12 cellular contexts compared by ENCODE assay signal in the genomic region with DNA sequence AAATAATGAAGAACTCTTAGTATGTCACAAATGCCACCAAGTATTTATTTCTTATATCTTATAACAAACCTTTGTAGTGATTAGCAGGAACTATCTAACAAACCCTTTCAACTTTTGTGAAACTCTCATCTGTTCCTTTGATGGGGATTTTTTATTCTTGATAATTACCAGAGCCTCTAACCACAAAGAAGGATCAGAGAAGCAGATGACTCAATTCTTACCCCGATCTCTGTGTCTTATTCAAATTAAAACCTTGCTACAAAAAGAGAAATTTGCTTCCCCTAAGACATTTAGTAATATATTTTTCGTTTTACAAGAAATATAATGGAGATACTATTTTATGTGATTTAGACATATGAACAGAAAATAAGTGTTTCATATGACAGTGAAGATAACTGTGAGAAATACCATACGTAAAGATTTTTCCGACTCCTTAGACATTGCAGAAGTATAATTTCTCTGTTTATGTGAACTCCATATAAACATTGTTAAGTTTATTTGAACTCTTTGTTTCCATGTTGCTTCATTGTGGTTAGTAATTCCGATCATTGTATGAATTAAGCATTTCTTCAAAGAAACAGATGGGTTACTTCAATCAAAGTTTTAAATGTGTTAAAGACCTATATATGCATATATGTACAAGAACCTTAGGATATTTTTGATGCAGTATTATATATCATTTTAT.
A peak's percentile ranks its signal among the peaks of the same experiment; 100 is the strongest.
DNase-seq lines count a peak whose midpoint lies in the region; ATAC-seq and TF ChIP-seq lines count a peak whose summit lies in the region.
"Had no signal": no experiment of that assay in that cellular context is flagged by ENCODE, and none has a peak within 500 bp of the region (broad histone marks: within the 10 kb centered on the region; RNA-seq: fewer than 3 reads in every experiment).

No MANE protein-coding gene starts in this region.

- no peak overlapping the region for H3K4me3 Mint-ChIP-seq in activated CD8-positive, alpha-beta T cell treated with anti-CD3 and anti-CD28 coated beads for 36 hours
- H3K4me3 Mint-ChIP-seq in activated CD8-positive, alpha-beta T cell treated with anti-CD3 and anti-CD28 coated beads, Interleukin-2, amount 10 ng/mL, durations not matched to agents 7 days and 5 days, result no peak overlapping the region
- H3K4me3 Mint-ChIP-seq: neural crest cell had no signal

- H3K36me3 Mint-ChIP-seq in activated CD8-positive, alpha-beta T cell treated with anti-CD3 and anti-CD28 coated beads for 36 hours (ENCODE audit: low read depth), result peaks cover 1% of the 10 kb centered on the region
- no peaks in the 10 kb centered on the region for H3K36me3 Mint-ChIP-seq in activated CD8-positive, alpha-beta T cell treated with anti-CD3 and anti-CD28 coated beads, Interleukin-2, amount 10 ng/mL, durations not matched to agents 7 days and 5 days (ENCODE audit: low read depth)

- H3K27me3 Mint-ChIP-seq in activated CD8-positive, alpha-beta T cell treated with anti-CD3 and anti-CD28 coated beads for 36 hours, result peaks cover 8% of the 10 kb centered on the region
- no peaks in the 10 kb centered on the region for H3K27me3 Mint-ChIP-seq in activated CD8-positive, alpha-beta T cell treated with anti-CD3 and anti-CD28 coated beads, Interleukin-2, amount 10 ng/mL, durations not matched to agents 7 days and 5 days (ENCODE audit: low read depth)

- peaks cover 20% of the 10 kb centered on the region for H3K4me1 Mint-ChIP-seq in activated CD8-positive, alpha-beta T cell treated with anti-CD3 and anti-CD28 coated beads for 36 hours (ENCODE audit: low read depth)
- H3K4me1 Mint-ChIP-seq in activated CD8-positive, alpha-beta T cell treated with anti-CD3 and anti-CD28 coated beads, Interleukin-2, amount 10 ng/mL, durations not matched to agents 7 days and 5 days (ENCODE audit: low read depth), result peaks cover 10% of the 10 kb centered on the region
- H3K4me1 Mint-ChIP-seq: neural crest cell had no signal

- CTCF ChIA-PET in activated CD8-positive, alpha-beta T cell treated with anti-CD3 and anti-CD28 coated beads for 36 hours (lab: Charles Lee), result no interaction called here
- CTCF ChIA-PET in activated CD8-positive, alpha-beta T cell treated with anti-CD3 and anti-CD28 coated beads, Interleukin-2, amount 10 ng/mL, durations not matched to agents 7 days and 5 days (lab: Charles Lee), result interaction anchor here (0.9 kb wide), 1 partner anchor 10 kb away, joined by 3 read pairs; no protein-coding TSS in a partner anchor

- no peak for DNase-seq in activated CD8-positive, alpha-beta T cell treated with anti-CD3 and anti-CD28 coated beads for 36 hours
- no peak for DNase-seq in activated CD8-positive, alpha-beta T cell treated with anti-CD3 and anti-CD28 coated beads, Interleukin-2, amount 10 ng/mL, durations not matched to agents 7 days and 5 days
- DNase-seq in renal cortical epithelial cell (ENCODE audit: low read depth) (peak; percentile 9), glomerular visceral epithelial cell (ENCODE audit: extremely low spot score) (no peak), NCI-H524 treated with DMSO at 0.1 percent for 48 hours (lab: John Stamatoyannopoulos, UW) (no peak), HuH-7.5 (ENCODE audit: low spot score) (no peak)
- DNase-seq: activated CD8-positive, alpha-beta memory T cell treated with anti-CD3 and anti-CD28 coated beads, Interleukin-2, amount 50 U/mL, for 4 hours; esophagus squamous epithelium had no signal

- ATAC-seq in activated CD8-positive, alpha-beta T cell treated with anti-CD3 and anti-CD28 coated beads for 36 hours, result peak; percentile 79
- ATAC-seq in activated CD8-positive, alpha-beta T cell treated with anti-CD3 and anti-CD28 coated beads, Interleukin-2, amount 10 ng/mL, durations not matched to agents 7 days and 5 days, result no peak
- ATAC-seq in GM21825 (IDR thresholded peaks at IDR 0.05; ENCODE audit: unreplicated experiment), result peak; percentile 93
- ATAC-seq in HG03558 (IDR thresholded peaks at IDR 0.05; ENCODE audit: extremely low read depth, unreplicated experiment), result peak; percentile 91
- ATAC-seq: Panc1 had no signal

- peak overlapping the region; percentile 6 for H3K27ac Mint-ChIP-seq in activated CD8-positive, alpha-beta T cell treated with anti-CD3 and anti-CD28 coated beads for 36 hours
- H3K27ac Mint-ChIP-seq in activated CD8-positive, alpha-beta T cell treated with anti-CD3 and anti-CD28 coated beads, Interleukin-2, amount 10 ng/mL, durations not matched to agents 7 days and 5 days, result no peak overlapping the region

- no peaks in the 10 kb centered on the region for H3K9me3 Mint-ChIP-seq in activated CD8-positive, alpha-beta T cell treated with anti-CD3 and anti-CD28 coated beads for 36 hours
- no peaks in the 10 kb centered on the region for H3K9me3 Mint-ChIP-seq in activated CD8-positive, alpha-beta T cell treated with anti-CD3 and anti-CD28 coated beads, Interleukin-2, amount 10 ng/mL, durations not matched to agents 7 days and 5 days (ENCODE audit: insufficient read depth)

- intact Hi-C loops in activated CD8-positive, alpha-beta T cell treated with anti-CD3 and anti-CD28 coated beads for 36 hours (cut with micrococcal nuclease), result no loop called here

- POLR2A ChIA-PET in activated CD8-positive, alpha-beta T cell treated with anti-CD3 and anti-CD28 coated beads for 36 hours (lab: Charles Lee), result no interaction called here
- POLR2A ChIA-PET in activated CD8-positive, alpha-beta T cell treated with anti-CD3 and anti-CD28 coated beads, Interleukin-2, amount 10 ng/mL, durations not matched to agents 7 days and 5 days (lab: Charles Lee), result no interaction called here

- TF ChIP-seq CTCF in activated CD8-positive, alpha-beta T cell treated with anti-CD3 and anti-CD28 coated beads for 36 hours (IDR thresholded peaks at IDR 0.05), result no peak
